ENCODE assay signal across 8 cellular contexts in the genomic region with DNA sequence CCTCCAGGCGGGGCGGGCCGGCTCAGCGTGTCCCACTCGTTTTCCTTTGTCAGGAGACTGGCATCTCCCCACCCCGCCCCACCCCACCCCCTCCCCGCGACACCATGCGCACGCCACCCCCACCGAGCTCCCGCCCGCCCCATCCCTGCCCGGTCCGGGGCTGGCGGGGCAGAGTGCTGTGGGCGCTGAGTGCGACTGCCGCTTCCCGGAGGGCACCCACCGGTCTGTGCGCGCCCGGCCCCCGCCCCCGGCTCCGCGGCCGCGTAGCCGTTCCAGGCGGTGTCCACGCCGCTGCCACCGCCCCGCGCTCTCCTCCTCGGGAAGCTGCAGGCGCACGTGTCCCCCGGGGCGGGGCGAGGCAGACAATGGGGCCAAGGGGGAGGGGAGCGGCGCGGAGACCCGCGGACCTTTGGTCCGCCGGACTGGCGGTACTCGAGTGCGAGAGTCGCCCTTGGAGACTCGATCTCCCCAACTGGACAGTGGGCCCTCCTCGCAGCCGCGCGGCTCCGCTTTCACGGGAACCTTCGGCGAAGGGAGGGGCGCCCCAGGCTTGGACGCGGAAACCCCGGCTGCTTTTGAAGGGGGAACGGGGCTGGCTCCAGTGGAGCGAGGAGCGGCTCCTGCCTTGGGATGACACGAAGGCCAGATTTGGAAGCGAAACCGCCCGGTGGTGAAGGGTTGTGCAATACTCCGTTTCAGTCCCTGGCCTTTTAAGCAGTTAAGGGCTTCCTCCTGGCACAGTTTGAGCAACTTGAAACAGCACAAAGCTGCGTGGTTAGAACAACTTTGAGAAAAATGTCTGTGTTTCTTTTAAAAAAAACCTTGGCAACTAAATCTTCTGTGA. TPM values are rescaled to one million over a fixed set of nuclear protein-coding genes. Genes with fewer than 3 reads are reported as not detected.
DNase-seq lines count a peak whose midpoint lies in the region; ATAC-seq and TF ChIP-seq lines count a peak whose summit lies in the region.

No MANE protein-coding gene starts in this region.

- H3K27me3 Mint-ChIP-seq in activated T-helper 17 cell treated with anti-CD3 and anti-CD28 coated beads, Interleukin-2, amount 50 U/mL, for 72 hours, result no peaks in the 10 kb centered on the region
- no peaks in the 10 kb centered on the region for H3K27me3 Mint-ChIP-seq in natural killer cell treated with Interleukin-12 subunit alpha and Interleukin-12 subunit beta and Interleukin-15 and Interleukin-18, amount 100 ng/mL, for 72 hours

- H3K9me2 ChIP-seq in PC-9 (ENCODE audit: insufficient read depth), result no peaks in the 10 kb centered on the region

- H3K36me3 ChIP-seq in PC-9 (ENCODE audit: low read depth), result peaks cover 23% of the 10 kb centered on the region

- no peaks in the 10 kb centered on the region for H3K9me3 Mint-ChIP-seq in activated T-helper 17 cell treated with anti-CD3 and anti-CD28 coated beads, Interleukin-2, amount 50 U/mL, for 72 hours
- H3K9me3 Mint-ChIP-seq in natural killer cell treated with Interleukin-12 subunit alpha and Interleukin-12 subunit beta and Interleukin-15 and Interleukin-18, amount 100 ng/mL, for 72 hours, result peaks cover 4% of the 10 kb centered on the region

- peaks cover 12% of the 10 kb centered on the region; the same call in 1 of the 2 replicates for H3F3A ChIP-seq in PC-9 (ENCODE audit: insufficient read depth, low read depth)

- TSS peak; percentile 94 for BruUV-seq in PC-9 (replicated peaks; lab: Mats Ljungman, UMichigan)

- peak overlapping the region; percentile 97 for H3K4me2 ChIP-seq in PC-9

- CTCF ChIA-PET in PC-9 (lab: Charles Lee), result interaction anchor here (0.7 to 1.5 kb wide), 2 partner anchors 14 to 34 kb away, joined by 20 to 21 read pairs; no protein-coding TSS in a partner anchor

- H3K36me3 Mint-ChIP-seq in activated T-helper 17 cell treated with anti-CD3 and anti-CD28 coated beads, Interleukin-2, amount 50 U/mL, for 72 hours (ENCODE audit: low read depth), result peaks cover 46% of the 10 kb centered on the region
- H3K36me3 Mint-ChIP-seq in natural killer cell treated with Interleukin-12 subunit alpha and Interleukin-12 subunit beta and Interleukin-15 and Interleukin-18, amount 100 ng/mL, for 72 hours, result peaks cover 32% of the 10 kb centered on the region

- ATAC-seq in GM21723 (IDR thresholded peaks at IDR 0.05; ENCODE audit: unreplicated experiment), result peak; percentile 60
- ATAC-seq in activated T-helper 17 cell treated with anti-CD3 and anti-CD28 coated beads, Interleukin-2, amount 50 U/mL, for 72 hours (replicated peaks), result peak; percentile 49
- ATAC-seq in natural killer cell treated with Interleukin-12 subunit alpha and Interleukin-12 subunit beta and Interleukin-15 and Interleukin-18, amount 100 ng/mL, for 72 hours, result peak; percentile 42 to 76
- peak; percentile 45 for ATAC-seq in stimulated activated naive CD8-positive, alpha-beta T cell treated with anti-CD3 and anti-CD28 coated beads, Interleukin-15, Interleukin-2, amounts not matched to agents 100 U/mL and 50 U/mL, for 24 hours

- peak overlapping the region; percentile 99 for H3K27ac ChIP-seq in PC-9

- POLR2A ChIA-PET in PC-9 (lab: Charles Lee; ENCODE audit: unreplicated experiment), result interaction anchor here (0.6 to 2.1 kb wide), 12 partner anchors 12 to 314 kb away, joined by 3 to 49 read pairs (median 8); no protein-coding TSS in a partner anchor

- DNase-seq in DMS79 (lab: John Stamatoyannopoulos, UW) (peak; percentile 89), PC-9 (peak; percentile 78 to 87), fibroblast of pulmonary artery (ENCODE audit: low read depth) (peak; percentile 98)
- peak; percentile 66 for DNase-seq in Jurkat, Clone E6-1 (ENCODE audit: low read depth, low spot score)
- peak; percentile 88 for DNase-seq in natural killer cell treated with Interleukin-12 subunit alpha and Interleukin-12 subunit beta and Interleukin-15 and Interleukin-18, amount 100 ng/mL, for 72 hours (ENCODE audit: low spot score)
- peak; percentile 81 for DNase-seq in stimulated activated naive CD8-positive, alpha-beta T cell treated with anti-CD3 and anti-CD28 coated beads, Interleukin-15, Interleukin-2, amounts not matched to agents 100 U/mL and 50 U/mL, for 24 hours

- H3K27ac Mint-ChIP-seq in activated T-helper 17 cell treated with anti-CD3 and anti-CD28 coated beads, Interleukin-2, amount 50 U/mL, for 72 hours, result peak overlapping the region; percentile 89
- H3K27ac Mint-ChIP-seq in natural killer cell treated with Interleukin-12 subunit alpha and Interleukin-12 subunit beta and Interleukin-15 and Interleukin-18, amount 100 ng/mL, for 72 hours, result peak overlapping the region; percentile 90 to 94

- H3K79me2 ChIP-seq in PC-9 (ENCODE audit: low read depth), result peaks cover 39% of the 10 kb centered on the region

- H2AFZ ChIP-seq in PC-9, result peak overlapping the region; percentile 88

- peaks cover 30% of the 10 kb centered on the region for H3K4me1 ChIP-seq in PC-9 (replicated peaks; ENCODE audit: insufficient read depth)

- intact Hi-C loops in PC-9 (cut with micrococcal nuclease; ENCODE audit: unreplicated experiment), result loop anchor here (1.0 to 5.0 kb wide), 3 partner anchors 35 to 151 kb away; partner anchors contain the start of gene SNX14

- peak overlapping the region; percentile 97 for H3K4me3 Mint-ChIP-seq in activated T-helper 17 cell treated with anti-CD3 and anti-CD28 coated beads, Interleukin-2, amount 50 U/mL, for 72 hours
- H3K4me3 Mint-ChIP-seq in natural killer cell treated with Interleukin-12 subunit alpha and Interleukin-12 subunit beta and Interleukin-15 and Interleukin-18, amount 100 ng/mL, for 72 hours, result peak overlapping the region; percentile 99

- H3K27me3 ChIP-seq in PC-9 (ENCODE audit: insufficient read depth, low read depth), result no peaks in the 10 kb centered on the region

- H4K20me1 ChIP-seq in PC-9 (ENCODE audit: insufficient read depth), result peaks cover 29% of the 10 kb centered on the region

- TF ChIP-seq CTCF in PC-9 (conservative IDR thresholded peaks at IDR 0.05), result no peak
- TF ChIP-seq CTCF in fibroblast of pulmonary artery (IDR thresholded peaks at IDR 0.05; ENCODE audit: low read length, missing control alignments), result no peak

- peaks cover 33% of the 10 kb centered on the region for H3K4me1 Mint-ChIP-seq in activated T-helper 17 cell treated with anti-CD3 and anti-CD28 coated beads, Interleukin-2, amount 50 U/mL, for 72 hours
- peaks cover 36 to 47% of the 10 kb centered on the region in 2 donors for H3K4me1 Mint-ChIP-seq in natural killer cell treated with Interleukin-12 subunit alpha and Interleukin-12 subunit beta and Interleukin-15 and Interleukin-18, amount 100 ng/mL, for 72 hours (ENCODE audit: low read depth in 2 of 2)

- no peaks in the 10 kb centered on the region for H3K9me3 ChIP-seq in PC-9 (ENCODE audit: insufficient read depth, low read depth)

- peak overlapping the region; percentile 82 for H3K4me3 ChIP-seq in Jurkat, Clone E6-1 (ENCODE audit: low read length)
- H3K4me3 ChIP-seq in PC-9 (peak overlapping the region; percentile 91), fibroblast of pulmonary artery (replicated peaks; ENCODE audit: low read depth, low read length) (peak overlapping the region; percentile 70)

RNA-seq across cellular contexts. Expression of gene SYNCRIP, which starts 1.1 kb away (rescaled TPM):
- 86.6 TPM for polyA plus RNA-seq in Jurkat, Clone E6-1 (2012; ENCODE audit: insufficient read depth, insufficient read length)
- total RNA-seq in PC-9 (2021), result 73.7 and 103 TPM in 2 replicates
- total RNA-seq in activated T-helper 17 cell treated with anti-CD3 and anti-CD28 coated beads, Interleukin-2, amount 50 U/mL, for 72 hours, result 100 to 1,000 TPM; 106 to 175 TPM
- 100 to 1,000 TPM; 142 to 150 TPM for total RNA-seq in natural killer cell treated with Interleukin-12 subunit alpha and Interleukin-12 subunit beta and Interleukin-15 and Interleukin-18, amount 100 ng/mL, for 72 hours

RNA-seq across cellular contexts. Expression of gene SNX14, which starts 50.1 kb away (rescaled TPM):
- polyA plus RNA-seq in Jurkat, Clone E6-1 (2012; ENCODE audit: insufficient read depth, insufficient read length), result 39.8 TPM
- total RNA-seq in PC-9 (2021), result 92.0 and 99.1 TPM in 2 replicates
- 10 to 100 TPM; 59.1 to 76.6 TPM for total RNA-seq in activated T-helper 17 cell treated with anti-CD3 and anti-CD28 coated beads, Interleukin-2, amount 50 U/mL, for 72 hours
- 10 to 100 TPM; 78.3 to 88.0 TPM for total RNA-seq in natural killer cell treated with Interleukin-12 subunit alpha and Interleukin-12 subunit beta and Interleukin-15 and Interleukin-18, amount 100 ng/mL, for 72 hours

Comparison
In these comparisons a context has a peak if more than half of its experiments do, and no peak if none do; other contexts are left out.
1. Peak in every context shown above with its lines: DNase-seq, ATAC-seq, H3K4me3 ChIP-seq and H3K27ac ChIP-seq.